8 cellular contexts compared by ENCODE assay signal in genomic region chr5:124745367-124746251, GRCh38. TPM values are rescaled to one million over a fixed set of nuclear protein-coding genes. Genes with fewer than 3 reads are reported as not detected.
DNase-seq lines count a peak whose midpoint lies in the region; ATAC-seq and TF ChIP-seq lines count a peak whose summit lies in the region.

No MANE protein-coding gene starts in this region.

- H3K4me1 Mint-ChIP-seq in CD8-positive, alpha-beta T cell (ENCODE audit: low read depth) = peaks cover 29% of the 10 kb centered on the region
- peaks cover 28% of the 10 kb centered on the region for H3K4me1 Mint-ChIP-seq in activated T-cell treated with anti-CD3 and anti-CD28 coated beads, Interleukin-2, amount 50 U/mL, for 24 hours (ENCODE audit: low read depth)

- no peak overlapping the region for H3K4me3 Mint-ChIP-seq in CD8-positive, alpha-beta T cell
- H3K4me3 Mint-ChIP-seq in activated T-cell treated with anti-CD3 and anti-CD28 coated beads, Interleukin-2, amount 50 U/mL, for 24 hours = no peak overlapping the region

- H3K9me3 ChIP-seq in OCI-LY3 (ENCODE audit: insufficient read depth, low read length) = no peaks in the 10 kb centered on the region
- no peaks in the 10 kb centered on the region for H3K9me3 ChIP-seq in CD8-positive, alpha-beta T cell (ENCODE audit: low read length)

- peak; percentile 52 for DNase-seq in H4 (ENCODE audit: low spot score)
- DNase-seq in fibroblast of peridontal ligament (ENCODE audit: extremely low read depth) = peak; percentile 46
- DNase-seq in NCI-H510A (lab: John Stamatoyannopoulos, UW) = no peak
- DNase-seq in hepatic stellate cell (ENCODE audit: low spot score) = no peak
- no peak for DNase-seq in CD8-positive, alpha-beta T cell
- no peak for DNase-seq in activated T-cell treated with anti-CD3 and anti-CD28 coated beads, Interleukin-2, amount 50 U/mL, for 24 hours

- H3K36me3 ChIP-seq in OCI-LY3 (replicated peaks; ENCODE audit: low read depth, low read length) (no peaks in the 10 kb centered on the region), rectal smooth muscle tissue (ENCODE audit: control insufficient read depth, insufficient read depth, low read length) (no peaks in the 10 kb centered on the region)
- H3K36me3 ChIP-seq in CD8-positive, alpha-beta T cell (ENCODE audit: insufficient read depth, low read length) = no peaks in the 10 kb centered on the region

- H3K27me3 Mint-ChIP-seq in CD8-positive, alpha-beta T cell (ENCODE audit: low read depth) = peaks cover 47% of the 10 kb centered on the region
- H3K27me3 Mint-ChIP-seq in activated T-cell treated with anti-CD3 and anti-CD28 coated beads, Interleukin-2, amount 50 U/mL, for 24 hours = peaks cover 6% of the 10 kb centered on the region

- CTCF ChIA-PET in CD8-positive, alpha-beta T cell (lab: Charles Lee) = no interaction called here

- peak overlapping the region; percentile 76 for H3K9ac ChIP-seq in OCI-LY3 (ENCODE audit: low read length)
- peak overlapping the region; percentile 49 for H3K9ac ChIP-seq in rectal smooth muscle tissue (ENCODE audit: low read length)

- H3K27ac ChIP-seq in OCI-LY3 (ENCODE audit: low read length) = no peak overlapping the region
- H3K27ac ChIP-seq in rectal smooth muscle tissue (ENCODE audit: low read depth, low read length) = peak overlapping the region; percentile 75
- no peak overlapping the region for H3K27ac ChIP-seq in CD8-positive, alpha-beta T cell (ENCODE audit: low read depth, low read length)

- H3K79me2 ChIP-seq in OCI-LY3 (ENCODE audit: low read length) = no peaks in the 10 kb centered on the region

- peaks cover 44% of the 10 kb centered on the region for H3K4me1 ChIP-seq in OCI-LY3 (ENCODE audit: low read length)
- peaks cover 10% of the 10 kb centered on the region for H3K4me1 ChIP-seq in rectal smooth muscle tissue (ENCODE audit: control insufficient read depth, insufficient read depth, low read length)
- peaks cover 11% of the 10 kb centered on the region for H3K4me1 ChIP-seq in CD8-positive, alpha-beta T cell (ENCODE audit: insufficient read depth, low read length)

- TF ChIP-seq CTCF in OCI-LY3 (IDR thresholded peaks at IDR 0.05; ENCODE audit: low read depth, low read length) = no peak
- TF ChIP-seq CTCF in CD8-positive, alpha-beta T cell (IDR thresholded peaks at IDR 0.05) = no peak

- intact Hi-C loops in CD8-positive, alpha-beta T cell (cut with DNase I, micrococcal nuclease) = no loop called here

- H3K27ac Mint-ChIP-seq in CD8-positive, alpha-beta T cell = no peak overlapping the region
- H3K27ac Mint-ChIP-seq in activated T-cell treated with anti-CD3 and anti-CD28 coated beads, Interleukin-2, amount 50 U/mL, for 24 hours = no peak overlapping the region

- H3K36me3 Mint-ChIP-seq in CD8-positive, alpha-beta T cell = no peaks in the 10 kb centered on the region
- no peaks in the 10 kb centered on the region for H3K36me3 Mint-ChIP-seq in activated T-cell treated with anti-CD3 and anti-CD28 coated beads, Interleukin-2, amount 50 U/mL, for 24 hours (ENCODE audit: low read depth)

- POLR2A ChIA-PET in CD8-positive, alpha-beta T cell (lab: Charles Lee) = no interaction called here

- no peak for ATAC-seq in CD8-positive, alpha-beta T cell

- no peaks in the 10 kb centered on the region for H3K9me3 Mint-ChIP-seq in CD8-positive, alpha-beta T cell
- peaks cover 3% of the 10 kb centered on the region for H3K9me3 Mint-ChIP-seq in activated T-cell treated with anti-CD3 and anti-CD28 coated beads, Interleukin-2, amount 50 U/mL, for 24 hours

- H2AFZ ChIP-seq in OCI-LY3 (ENCODE audit: low read depth, low read length) = no peak overlapping the region

- H3K27me3 ChIP-seq in OCI-LY3 (ENCODE audit: low read depth, low read length) = no peaks in the 10 kb centered on the region
- no peaks in the 10 kb centered on the region for H3K27me3 ChIP-seq in rectal smooth muscle tissue (ENCODE audit: control insufficient read depth, insufficient read depth, low read length)
- H3K27me3 ChIP-seq in CD8-positive, alpha-beta T cell (ENCODE audit: insufficient read depth, low read length) = peaks cover 25% of the 10 kb centered on the region

- H3K4me3 ChIP-seq in OCI-LY3 (ENCODE audit: low read length) (peak overlapping the region; percentile 87), rectal smooth muscle tissue (ENCODE audit: low read length) (peak overlapping the region; percentile 80)
- no peak overlapping the region for H3K4me3 ChIP-seq in CD8-positive, alpha-beta T cell (ENCODE audit: low read depth, low read length)

- H3K4me2 ChIP-seq in OCI-LY3 (ENCODE audit: low read length) = peak overlapping the region; percentile 97

- no peaks in the 10 kb centered on the region for H4K20me1 ChIP-seq in OCI-LY3 (ENCODE audit: insufficient read depth, low read length)

RNA-seq across cellular contexts. Expression of gene ZNF608, which starts 0.8 kb away (rescaled TPM):
- total RNA-seq in H4 (2014; rRNA removed; shearing (Covaris generic)) = 20.8 and 28.0 TPM in 2 replicates
- 1 to 10 TPM in 1 of 2 experiments, under 1 TPM in 1; 0.27 to 1.1 TPM for total RNA-seq in CD8-positive, alpha-beta T cell

Comparison
In these comparisons a context has a peak if more than half of its experiments do, and no peak if none do; other contexts are left out.
1. DNase-seq: peak in H4 (single experiment) and fibroblast of peridontal ligament (single experiment); none in NCI-H510A (single experiment), hepatic stellate cell (single experiment), CD8-positive, alpha-beta T cell (0 of 7) and activated T-cell treated with anti-CD3 and anti-CD28 coated beads, Interleukin-2, amount 50 U/mL, for 24 hours (single experiment).
2. RNA of gene ZNF608, which starts 0.8 kb away (total RNA-seq): 20.8 to 28.0 TPM in H4; 0.27 to 1.1 TPM in CD8-positive, alpha-beta T cell; every median in the first group is over 10 times any median in the second.